In the genomic region with DNA sequence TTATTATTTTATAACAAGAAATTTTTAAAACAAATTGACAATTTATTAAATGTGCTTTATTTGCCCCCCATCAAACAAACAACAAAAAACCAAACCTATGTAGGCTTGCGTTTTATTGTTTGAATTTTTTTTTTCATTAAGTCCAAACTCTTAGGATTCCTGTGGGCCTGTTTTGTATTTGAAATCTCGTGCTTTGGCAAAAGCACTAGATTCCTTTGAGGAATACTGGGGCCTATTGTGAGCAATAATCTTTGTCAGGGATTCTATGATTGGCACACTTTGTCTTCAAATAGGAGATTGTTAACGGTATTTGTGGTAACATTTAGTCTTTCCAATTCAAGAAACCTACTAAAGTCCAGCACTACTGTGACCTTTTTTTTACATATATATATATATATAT, we compare ENCODE assay signal across 28 cellular contexts.
"Had no signal": no experiment of that assay in that cellular context is flagged by ENCODE, and none has a peak within 500 bp of the region (broad histone marks: within the 10 kb centered on the region; RNA-seq: fewer than 3 reads in every experiment).

No MANE protein-coding gene starts in this region.

- ATAC-seq: left cardiac atrium; left lung; lower lobe of right lung; naive thymus-derived CD8-positive, alpha-beta T cell; pancreas; right cardiac atrium; sciatic nerve; stimulated activated naive B cell treated with anti-CD40 and anti-IgM and Interleukin-4, amounts not matched to agents 10 μg/mL and 1 μg/mL and 100 μg/mL, for 72 hours; stimulated activated naive CD8-positive, alpha-beta T cell treated with anti-CD3 and anti-CD28 coated beads, Interleukin-15, Interleukin-2, amounts not matched to agents 100 U/mL and 50 U/mL, for 24 hours had no signal

- H3K27ac ChIP-seq: left lung, lower lobe of right lung, pancreas, prostate gland, stomach, testis, thyroid gland, transverse colon, upper lobe of left lung, vagina had no signal

- H3K4me3 ChIP-seq: left lung, lower lobe of right lung, pancreas, prostate gland, skin epidermis, stomach, testis, thyroid gland, transverse colon, upper lobe of left lung, vagina had no signal

- FAIRE-seq: keratinocyte, pancreas had no signal

- H3K27me3 ChIP-seq: left lung, pancreas, stomach, testis, thyroid gland, transverse colon, upper lobe of left lung, vagina had no signal

- H3K4me1 ChIP-seq: left lung, lower lobe of right lung, pancreas, prostate gland, stomach, testis, thyroid gland, transverse colon, upper lobe of left lung, vagina had no signal

- DNase-seq: kidney glomerular epithelial cell; left cardiac atrium; left lung; lower lobe of right lung; mammary epithelial cell; mesenchymal stem cell; naive thymus-derived CD8-positive, alpha-beta T cell; nucleus accumbens; pancreas; posterior cingulate gyrus; retina; right cardiac atrium; stimulated activated CD4-positive, alpha-beta T cell treated with anti-CD3 and anti-CD28 coated beads, Interleukin-12 subunit alpha, Interleukin-12 subunit beta, amount 100 ng/mL, for 4 hours; stimulated activated CD4-positive, alpha-beta T cell treated with anti-CD3 and anti-CD28 coated beads, Interleukin-15, amount 100 ng/mL, for 24 hours; stimulated activated CD4-positive, alpha-beta T cell treated with anti-CD3 and anti-CD28 coated beads, Interleukin-2, amount 100 ng/mL, for 24 hours; stimulated activated CD4-positive, alpha-beta T cell treated with anti-CD3 and anti-CD28 coated beads, Interleukin-4, amount 100 ng/mL, for 1 hour; stimulated activated naive B cell treated with anti-CD40 and anti-IgM and Interleukin-4, amounts not matched to agents 10 μg/mL and 1 μg/mL and 100 μg/mL, for 72 hours; stimulated activated naive CD8-positive, alpha-beta T cell treated with anti-CD3 and anti-CD28 coated beads, Interleukin-15, Interleukin-2, amounts not matched to agents 100 U/mL and 50 U/mL, for 24 hours; stomach; testis; thyroid gland; transverse colon; upper lobe of left lung had no signal

- H3K9me3 ChIP-seq: lower lobe of right lung, pancreas, prostate gland, stomach, testis, thyroid gland, transverse colon, upper lobe of left lung, vagina had no signal

- H3K36me3 ChIP-seq: left lung, lower lobe of right lung, pancreas, prostate gland, stomach, thyroid gland, transverse colon, upper lobe of left lung, vagina had no signal
